In genomic region chr7:94288091-94288490, GRCh38 we compare ENCODE assay signal across 24 cellular contexts.
"Had no signal": no experiment of that assay in that cellular context is flagged by ENCODE, and none has a peak within 500 bp of the region (broad histone marks: within the 10 kb centered on the region; RNA-seq: fewer than 3 reads in every experiment).

No MANE protein-coding gene starts in this region.

- DNase-seq: cortex of kidney; effector memory CD8-positive, alpha-beta T cell; foreskin fibroblast; gastrocnemius medialis; head of caudate nucleus; kidney; natural killer cell; occipital lobe; ovary; posterior cingulate gyrus; psoas muscle; right cardiac atrium; sigmoid colon; stimulated activated CD4-positive, alpha-beta T cell treated with anti-CD3 and anti-CD28 coated beads, Interleukin-15, amount 100 ng/mL, for 24 hours; stimulated activated CD4-positive, alpha-beta T cell treated with anti-CD3 and anti-CD28 coated beads, Interleukin-2, amount 100 ng/mL, for 48 hours; stimulated activated naive B cell treated with anti-CD40 and anti-IgM and Interleukin-4, amounts not matched to agents 10 μg/mL and 1 μg/mL and 100 μg/mL, for 72 hours; upper lobe of right lung; uterus had no signal

- H3K4me3 ChIP-seq: gastrocnemius medialis, lung, ovary, psoas muscle, sigmoid colon, skin epidermis, thoracic aorta, tibial nerve, upper lobe of right lung, uterus had no signal

- H3K4me1 ChIP-seq: gastrocnemius medialis, psoas muscle, sigmoid colon, upper lobe of right lung, uterus had no signal

- H3K27ac ChIP-seq: gastrocnemius medialis, ovary, psoas muscle, sigmoid colon, skin epidermis, thoracic aorta, tibial nerve, upper lobe of right lung, uterus had no signal

- H3K9me3 Mint-ChIP-seq: memory B cell; stimulated activated naive B cell treated with anti-CD40 and anti-IgM and Interleukin-4, amounts not matched to agents 10 μg/mL and 1 μg/mL and 100 μg/mL, for 72 hours; stimulated activated naive CD8-positive, alpha-beta T cell treated with anti-CD3 and anti-CD28 coated beads, Interleukin-15, Interleukin-2, amounts not matched to agents 100 ng/mL and 50 ng/mL, for 24 hours had no signal

- H3K36me3 ChIP-seq: gastrocnemius medialis, ovary, sigmoid colon, thoracic aorta, tibial nerve, upper lobe of right lung, uterus had no signal

- H3K4me1 Mint-ChIP-seq: memory B cell; natural killer cell; stimulated activated naive B cell treated with anti-CD40 and anti-IgM and Interleukin-4, amounts not matched to agents 10 μg/mL and 1 μg/mL and 100 μg/mL, for 72 hours had no signal

- H3K4me3 Mint-ChIP-seq: effector memory CD8-positive, alpha-beta T cell; memory B cell; natural killer cell; stimulated activated naive B cell treated with anti-CD40 and anti-IgM and Interleukin-4, amounts not matched to agents 10 μg/mL and 1 μg/mL and 100 μg/mL, for 72 hours; stimulated activated naive CD8-positive, alpha-beta T cell treated with anti-CD3 and anti-CD28 coated beads, Interleukin-15, Interleukin-2, amounts not matched to agents 100 ng/mL and 50 ng/mL, for 24 hours had no signal

- H3K27ac Mint-ChIP-seq: effector memory CD8-positive, alpha-beta T cell; memory B cell; natural killer cell; stimulated activated naive B cell treated with anti-CD40 and anti-IgM and Interleukin-4, amounts not matched to agents 10 μg/mL and 1 μg/mL and 100 μg/mL, for 72 hours; stimulated activated naive CD8-positive, alpha-beta T cell treated with anti-CD3 and anti-CD28 coated beads, Interleukin-15, Interleukin-2, amounts not matched to agents 100 ng/mL and 50 ng/mL, for 24 hours had no signal

- H3K9me3 ChIP-seq: gastrocnemius medialis, ovary, psoas muscle, sigmoid colon, thoracic aorta, tibial nerve, upper lobe of right lung, uterus had no signal

- H3K36me3 Mint-ChIP-seq: memory B cell; natural killer cell; stimulated activated naive B cell treated with anti-CD40 and anti-IgM and Interleukin-4, amounts not matched to agents 10 μg/mL and 1 μg/mL and 100 μg/mL, for 72 hours had no signal

- H3K27me3 ChIP-seq: gastrocnemius medialis, ovary, sigmoid colon, tibial nerve, upper lobe of right lung, uterus had no signal
